In the genomic region with DNA sequence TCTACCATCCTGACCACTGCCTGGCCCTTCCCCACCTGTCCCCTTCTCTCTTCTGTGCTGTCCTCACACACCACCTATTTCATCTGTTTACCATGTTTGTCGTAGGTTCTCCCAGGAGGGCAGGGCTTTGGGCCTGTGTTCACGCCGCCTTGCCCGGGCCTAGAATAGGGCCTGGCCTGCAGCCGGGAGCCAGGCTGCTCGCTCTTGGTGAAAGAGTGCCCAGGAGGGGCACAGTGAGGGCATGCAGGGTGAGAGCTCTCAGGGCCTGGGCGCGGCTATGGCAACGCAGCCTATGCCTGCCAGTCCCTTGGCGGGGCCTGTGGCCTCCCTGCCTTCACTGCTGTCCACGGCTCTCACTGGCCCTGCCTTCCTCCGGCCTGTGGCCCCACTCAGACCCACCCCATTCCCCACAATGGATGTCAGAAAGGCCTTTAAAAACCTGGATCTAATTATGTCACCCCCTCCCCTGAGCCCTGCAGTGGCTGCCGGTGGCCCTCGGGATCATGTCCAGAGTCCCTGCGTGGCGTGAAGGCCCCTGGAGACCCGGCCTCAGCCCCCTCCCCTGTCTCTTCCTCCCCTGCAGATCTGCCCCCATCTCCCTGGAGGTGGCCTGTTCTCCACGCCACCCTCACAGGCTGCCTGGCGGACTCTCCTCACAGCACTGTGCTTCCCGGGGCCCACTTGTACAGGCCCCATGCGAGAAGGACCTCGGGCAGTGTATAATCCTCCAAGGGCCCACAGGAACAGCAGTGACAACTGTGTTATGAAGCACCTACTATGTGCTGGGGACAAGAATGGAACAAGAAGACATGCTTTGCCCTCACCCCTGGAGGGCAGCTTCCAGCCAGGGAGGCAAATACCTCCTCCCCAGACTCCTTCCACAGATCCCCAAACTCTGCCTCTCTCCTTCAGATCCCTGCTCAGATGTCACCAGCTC, we compare ENCODE assay signal across 15 cellular contexts. TPM values are rescaled to one million over a fixed set of nuclear protein-coding genes. Genes with fewer than 3 reads are reported as not detected.
DNase-seq lines count a peak whose midpoint lies in the region; ATAC-seq and TF ChIP-seq lines count a peak whose summit lies in the region.
"Had no signal": no experiment of that assay in that cellular context is flagged by ENCODE, and none has a peak within 500 bp of the region (broad histone marks: within the 10 kb centered on the region; RNA-seq: fewer than 3 reads in every experiment).

No MANE protein-coding gene starts in this region.

- H2BK15ac ChIP-seq in mesenchymal stem cell (ENCODE audit: low read depth, poor library complexity, severe bottlenecking) = peak overlapping the region; percentile 28

- H4K8ac ChIP-seq in mesenchymal stem cell (ENCODE audit: low read length) = no peak overlapping the region

- H3K27me3 ChIP-seq in BLaER1 (no peaks in the 10 kb centered on the region), RWPE2 (ENCODE audit: insufficient read depth, poor library complexity, severe bottlenecking) (peaks cover 17% of the 10 kb centered on the region), mesenchymal stem cell (ENCODE audit: control insufficient read depth in 1 of 2, insufficient read depth in 1 of 2, low read length in 2 of 2) (peaks cover 49 to 81% of the 10 kb centered on the region in 2 experiments)
- H3K27me3 ChIP-seq: Peyer's patch had no signal

- peak; percentile 13; the same call in 1 of the 3 replicates for ATAC-seq in RWPE2 (ENCODE audit: low read depth)
- ATAC-seq in GM18520 (IDR thresholded peaks at IDR 0.05; ENCODE audit: unreplicated experiment) = no peak

- no peak overlapping the region for H2AK5ac ChIP-seq in mesenchymal stem cell (ENCODE audit: low read length, severe bottlenecking)

- H3K27ac ChIP-seq in BLaER1 (peak overlapping the region; percentile 68), RWPE2 (ENCODE audit: poor library complexity, severe bottlenecking) (no peak overlapping the region), mesenchymal stem cell (ENCODE audit: low read length, poor library complexity, severe bottlenecking) (no peak overlapping the region)
- H3K27ac ChIP-seq: Peyer's patch had no signal

- H3K36me3 ChIP-seq in BLaER1 = no peaks in the 10 kb centered on the region
- no peaks in the 10 kb centered on the region for H3K36me3 ChIP-seq in RWPE2 (ENCODE audit: low read depth)
- H3K36me3 ChIP-seq in mesenchymal stem cell (ENCODE audit: control insufficient read depth in 1 of 2, insufficient read depth in 2 of 2, low read depth in 1 of 2, low read length in 2 of 2) = no peaks in the 10 kb centered on the region
- H3K36me3 ChIP-seq: Peyer's patch had no signal

- no peaks in the 10 kb centered on the region for H3K79me1 ChIP-seq in mesenchymal stem cell (replicated peaks; ENCODE audit: low read length, poor library complexity, severe bottlenecking)

- no peaks in the 10 kb centered on the region for H3K36me3 Mint-ChIP-seq in activated CD4-positive, alpha-beta T cell treated with anti-CD3 and anti-CD28 coated beads, Interleukin-2, amount 10 ng/mL, durations not matched to agents 7 days and 5 days (ENCODE audit: low read depth)
- no peaks in the 10 kb centered on the region for H3K36me3 Mint-ChIP-seq in activated CD4-positive, alpha-beta T cell treated with anti-CD3 and anti-CD28 coated beads, Interleukin-2, amount 10 ng/mL, durations not matched to agents 24 days and 14 days (ENCODE audit: low read depth)
- H3K36me3 Mint-ChIP-seq: CD4-positive, alpha-beta memory T cell had no signal

- H3K4me3 ChIP-seq in BLaER1 = no peak overlapping the region
- H3K4me3 ChIP-seq in RWPE2 (ENCODE audit: severe bottlenecking) = no peak overlapping the region
- no peak overlapping the region for H3K4me3 ChIP-seq in mesenchymal stem cell (ENCODE audit: insufficient read depth in 1 of 2, low read depth in 1 of 2, low read length in 2 of 2)
- H3K4me3 ChIP-seq: Peyer's patch had no signal

- no peak overlapping the region for H3K14ac ChIP-seq in mesenchymal stem cell (ENCODE audit: low read length in 2 of 2)

- H3K4ac ChIP-seq in mesenchymal stem cell (ENCODE audit: low read depth in 1 of 2, low read length in 2 of 2) = no peak overlapping the region

- H3K4me1 ChIP-seq in BLaER1 = peaks cover 84% of the 10 kb centered on the region
- H3K4me1 ChIP-seq in RWPE2 (ENCODE audit: insufficient read depth, poor library complexity, severe bottlenecking) = no peaks in the 10 kb centered on the region
- H3K4me1 ChIP-seq in mesenchymal stem cell (ENCODE audit: control insufficient read depth, insufficient read depth, low read depth, low read length) = peaks cover 9% of the 10 kb centered on the region
- H3K4me1 ChIP-seq: Peyer's patch had no signal

- H3K4me2 ChIP-seq in BLaER1 (peak overlapping the region; percentile 58), mesenchymal stem cell (ENCODE audit: low read length, poor library complexity, severe bottlenecking) (no peak overlapping the region)

- POLR2A ChIA-PET in activated CD4-positive, alpha-beta T cell treated with anti-CD3 and anti-CD28 coated beads, Interleukin-2, amount 10 ng/mL, durations not matched to agents 7 days and 5 days (lab: Charles Lee) = no interaction called here

- H2AFZ ChIP-seq in mesenchymal stem cell (ENCODE audit: low read depth, low read length) = no peak overlapping the region

- intact Hi-C loops in activated CD4-positive, alpha-beta T cell treated with anti-CD3 and anti-CD28 coated beads, Interleukin-2, amount 10 ng/mL, durations not matched to agents 24 days and 14 days (cut with micrococcal nuclease) = no loop called here

- H2BK120ac ChIP-seq in mesenchymal stem cell (ENCODE audit: low read depth, low read length) = no peak overlapping the region

- no peaks in the 10 kb centered on the region for H4K20me1 ChIP-seq in BLaER1

- H3K4me1 Mint-ChIP-seq in activated CD4-positive, alpha-beta T cell treated with anti-CD3 and anti-CD28 coated beads, Interleukin-2, amount 10 ng/mL, durations not matched to agents 7 days and 5 days = no peaks in the 10 kb centered on the region
- H3K4me1 Mint-ChIP-seq in activated CD4-positive, alpha-beta T cell treated with anti-CD3 and anti-CD28 coated beads, Interleukin-2, amount 10 ng/mL, durations not matched to agents 24 days and 14 days = no peaks in the 10 kb centered on the region

- TF ChIP-seq CTCF in RWPE2 (IDR thresholded peaks at IDR 0.05; ENCODE audit: poor library complexity, severe bottlenecking) = no peak

- no peak overlapping the region for H2BK12ac ChIP-seq in mesenchymal stem cell (ENCODE audit: low read length in 2 of 2)

- peaks cover 3% of the 10 kb centered on the region for H3K27me3 Mint-ChIP-seq in activated CD4-positive, alpha-beta T cell treated with anti-CD3 and anti-CD28 coated beads, Interleukin-2, amount 10 ng/mL, durations not matched to agents 7 days and 5 days
- H3K27me3 Mint-ChIP-seq in activated CD4-positive, alpha-beta T cell treated with anti-CD3 and anti-CD28 coated beads, Interleukin-2, amount 10 ng/mL, durations not matched to agents 24 days and 14 days = peaks cover 2% of the 10 kb centered on the region

- no peak overlapping the region for H3K18ac ChIP-seq in mesenchymal stem cell (ENCODE audit: low read depth in 1 of 2, low read length in 2 of 2)

- H3K27ac Mint-ChIP-seq in activated CD4-positive, alpha-beta T cell treated with anti-CD3 and anti-CD28 coated beads, Interleukin-2, amount 10 ng/mL, durations not matched to agents 7 days and 5 days = peak overlapping the region; percentile 4
- no peak overlapping the region for H3K27ac Mint-ChIP-seq in activated CD4-positive, alpha-beta T cell treated with anti-CD3 and anti-CD28 coated beads, Interleukin-2, amount 10 ng/mL, durations not matched to agents 24 days and 14 days

- DNase-seq in activated CD4-positive, alpha-beta T cell treated with anti-CD3 and anti-CD28 coated beads, Interleukin-2, amount 10 ng/mL, durations not matched to agents 7 days and 5 days = no peak
- DNase-seq in activated CD4-positive, alpha-beta T cell treated with anti-CD3 and anti-CD28 coated beads, Interleukin-2, amount 10 ng/mL, durations not matched to agents 24 days and 14 days = no peak
- peak; percentile 79 for DNase-seq in RWPE2 (ENCODE audit: low spot score)
- DNase-seq in mesenchymal stem cell = no peak
- DNase-seq in glomerular visceral epithelial cell (ENCODE audit: extremely low spot score) = no peak
- DNase-seq in effector CD4-positive, alpha-beta T cell = no peak
- DNase-seq: AML-193; CD4-positive, alpha-beta memory T cell; H9; NCI-H2029; NCI-H524; Peyer's patch; SIG-M5 had no signal

- CTCF ChIA-PET in activated CD4-positive, alpha-beta T cell treated with anti-CD3 and anti-CD28 coated beads, Interleukin-2, amount 10 ng/mL, durations not matched to agents 7 days and 5 days (lab: Charles Lee) = interaction anchor here (1.5 kb wide), 1 partner anchor 22 kb away, joined by 3 read pairs; no protein-coding TSS in a partner anchor

- H3K4me3 Mint-ChIP-seq in activated CD4-positive, alpha-beta T cell treated with anti-CD3 and anti-CD28 coated beads, Interleukin-2, amount 10 ng/mL, durations not matched to agents 7 days and 5 days = no peak overlapping the region
- no peak overlapping the region for H3K4me3 Mint-ChIP-seq in activated CD4-positive, alpha-beta T cell treated with anti-CD3 and anti-CD28 coated beads, Interleukin-2, amount 10 ng/mL, durations not matched to agents 24 days and 14 days
- H3K4me3 Mint-ChIP-seq: CD4-positive, alpha-beta memory T cell; H9 had no signal

- H3K23ac ChIP-seq in mesenchymal stem cell (ENCODE audit: low read length in 2 of 2) = no peak overlapping the region

- no peak overlapping the region for H2BK5ac ChIP-seq in mesenchymal stem cell (ENCODE audit: low read depth, low read length, poor library complexity, severe bottlenecking)

- H4K91ac ChIP-seq in mesenchymal stem cell (ENCODE audit: low read length) = peak overlapping the region; percentile 8

- H3K9ac ChIP-seq in BLaER1 = peak overlapping the region; percentile 57
- H3K9ac ChIP-seq in mesenchymal stem cell (ENCODE audit: low read length) = no peak overlapping the region

- H3K9me3 ChIP-seq in BLaER1 (no peaks in the 10 kb centered on the region), RWPE2 (ENCODE audit: severe bottlenecking) (no peaks in the 10 kb centered on the region), mesenchymal stem cell (ENCODE audit: control insufficient read depth, low read length) (no peaks in the 10 kb centered on the region)
- H3K9me3 ChIP-seq: Peyer's patch had no signal

- WGBS in mesenchymal stem cell = 89% methylated on average over 22 of the region's 22 CpGs

- H3K9me3 Mint-ChIP-seq in activated CD4-positive, alpha-beta T cell treated with anti-CD3 and anti-CD28 coated beads, Interleukin-2, amount 10 ng/mL, durations not matched to agents 7 days and 5 days = no peaks in the 10 kb centered on the region
- H3K9me3 Mint-ChIP-seq in activated CD4-positive, alpha-beta T cell treated with anti-CD3 and anti-CD28 coated beads, Interleukin-2, amount 10 ng/mL, durations not matched to agents 24 days and 14 days = no peaks in the 10 kb centered on the region
- H3K9me3 Mint-ChIP-seq: H9 had no signal

RNA-seq across cellular contexts. Expression of a gene that starts 22.9 kb away (rescaled TPM):
- 10 to 100 TPM; 26.1 to 27.4 TPM for total RNA-seq in activated CD4-positive, alpha-beta T cell treated with anti-CD3 and anti-CD28 coated beads, Interleukin-2, amount 10 ng/mL, durations not matched to agents 7 days and 5 days
- 13.0 and 18.0 TPM in 2 replicates for total RNA-seq in activated CD4-positive, alpha-beta T cell treated with anti-CD3 and anti-CD28 coated beads, Interleukin-2, amount 10 ng/mL, durations not matched to agents 24 days and 14 days
- polyA plus RNA-seq in mesenchymal stem cell (2013, experiment 1 of 2) = 34.4 TPM
- polyA plus RNA-seq in mesenchymal stem cell (2013, experiment 2 of 2) = 33.5 TPM
